Comparison of ENCODE assay signal across 8 cellular contexts in the genomic region with DNA sequence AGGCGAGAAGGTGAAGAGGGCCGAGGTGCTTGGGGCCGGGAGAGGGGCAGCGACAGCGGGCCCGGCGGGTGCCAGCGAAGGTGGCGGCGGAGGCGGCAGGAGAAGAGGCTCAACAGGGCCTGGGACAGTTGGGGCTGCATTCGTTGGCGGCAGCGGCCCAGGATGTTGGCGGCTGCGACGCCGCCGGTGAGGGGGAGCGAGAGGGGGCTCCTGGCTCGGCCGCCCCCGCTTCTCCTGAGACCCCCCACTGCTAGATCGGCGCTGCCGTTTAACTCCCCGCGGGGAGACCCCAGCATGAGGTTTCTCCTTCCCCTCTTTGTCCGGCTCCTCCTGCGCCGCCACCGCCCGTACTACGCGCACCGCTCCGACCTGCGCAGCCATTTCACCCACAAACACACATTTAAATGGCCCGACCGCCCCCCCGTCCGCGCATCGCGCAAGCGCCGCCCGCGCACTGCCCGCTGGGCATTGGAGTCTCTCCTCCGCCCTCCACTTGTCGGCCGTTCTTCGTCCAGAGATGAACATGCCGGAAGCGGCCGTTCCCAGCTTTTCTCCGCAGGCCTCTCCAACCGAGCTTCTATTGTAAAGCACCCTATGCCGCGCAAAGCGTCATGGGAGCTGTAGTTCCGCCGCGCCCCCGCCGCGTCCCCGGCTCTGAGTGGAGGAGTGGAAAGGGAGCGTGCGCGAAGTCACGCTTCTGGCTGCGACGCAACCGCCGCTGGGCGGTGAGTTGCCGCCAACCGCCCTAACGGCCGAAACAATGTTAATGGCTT. TPM values are rescaled to one million over a fixed set of nuclear protein-coding genes. Genes with fewer than 3 reads are reported as not detected.
DNase-seq lines count a peak whose midpoint lies in the region; ATAC-seq, FAIRE-seq and TF ChIP-seq lines count a peak whose summit lies in the region.

RSBN1 (minus strand) TSS at position 589 of the 773 bp plus-strand sequence; CDS start at position 525, 64 bp downstream.

- no peaks in the 10 kb centered on the region for H3K27me3 ChIP-seq in OCI-LY3 (ENCODE audit: low read depth, low read length)

- ATAC-seq in GM21515 (IDR thresholded peaks at IDR 0.05; ENCODE audit: unreplicated experiment) = peak; percentile 91

- peaks cover 9% of the 10 kb centered on the region for H3K27me3 Mint-ChIP-seq in endothelial cell (ENCODE audit: unreplicated experiment)

- no peaks in the 10 kb centered on the region for H3K9me3 Mint-ChIP-seq in endothelial cell (ENCODE audit: unreplicated experiment)

- peak; percentile 65 for DNase-seq in D721Med (ENCODE audit: insufficient read length, low spot score)
- DNase-seq in HuH-7 (ENCODE audit: low spot score) = peak; percentile 85
- DNase-seq in activated CD8-positive, alpha-beta memory T cell treated with anti-CD3 and anti-CD28 coated beads, Interleukin-2, amount 50 U/mL, for 48 hours = peak; percentile 97
- peak; percentile 97 for DNase-seq in endothelial cell (ENCODE audit: low spot score)
- peak; percentile 100 for DNase-seq in midbrain (lab: John Stamatoyannopoulos, UW)
- DNase-seq in stimulated activated CD8-positive, alpha-beta memory T cell treated with anti-CD3 and anti-CD28 coated beads, Interleukin-2, amount 100 ng/mL, for 1 hour (ENCODE audit: low read depth in 2 of 2) = peak; percentile 95

- no peak for TF ChIP-seq CTCF in D721Med (IDR thresholded peaks at IDR 0.05; ENCODE audit: insufficient read depth, missing control alignments)
- TF ChIP-seq CTCF in OCI-LY3 (IDR thresholded peaks at IDR 0.05; ENCODE audit: low read depth, low read length) = no peak
- no peak for TF ChIP-seq CTCF in endothelial cell (IDR thresholded peaks at IDR 0.05; ENCODE audit: unreplicated experiment)

- H3K4me3 Mint-ChIP-seq in endothelial cell (ENCODE audit: unreplicated experiment) = peak within 1 kb of the TSS; percentile 100

- peaks cover 6% of the 10 kb centered on the region for H3K4me1 Mint-ChIP-seq in endothelial cell (ENCODE audit: unreplicated experiment)

- peak within 1 kb of the TSS; percentile 87 for H3K4me2 ChIP-seq in OCI-LY3 (ENCODE audit: low read length)

- peaks cover 8% of the 10 kb centered on the region for H3K36me3 ChIP-seq in OCI-LY3 (replicated peaks; ENCODE audit: low read depth, low read length)

- FAIRE-seq in D721Med (lab: Jason Lieb, UNC) = no peak

- peak within 1 kb of the TSS; percentile 92 for H3K9ac ChIP-seq in OCI-LY3 (ENCODE audit: low read length)

- peaks cover 6% of the 10 kb centered on the region for H3K36me3 Mint-ChIP-seq in endothelial cell (ENCODE audit: low read depth, unreplicated experiment)

- H3K9me3 ChIP-seq in OCI-LY3 (ENCODE audit: insufficient read depth, low read length) = no peaks in the 10 kb centered on the region

- H3K4me1 ChIP-seq in OCI-LY3 (ENCODE audit: low read length) = peaks cover 18% of the 10 kb centered on the region

- H3K4me3 ChIP-seq in OCI-LY3 (ENCODE audit: low read length) = peak within 1 kb of the TSS; percentile 99

- H3K27ac Mint-ChIP-seq in endothelial cell (ENCODE audit: unreplicated experiment) = peak within 1 kb of the TSS; percentile 97

- peak within 1 kb of the TSS; percentile 83 for H3K27ac ChIP-seq in OCI-LY3 (ENCODE audit: low read length)

- H4K20me1 ChIP-seq in OCI-LY3 (ENCODE audit: insufficient read depth, low read length) = peaks cover 19% of the 10 kb centered on the region

- peaks cover 48% of the 10 kb centered on the region for H3K79me2 ChIP-seq in OCI-LY3 (ENCODE audit: low read length)

- H2AFZ ChIP-seq in OCI-LY3 (ENCODE audit: low read depth, low read length) = peak within 1 kb of the TSS; percentile 97

RNA-seq across cellular contexts. Expression of gene RSBN1, which starts in this region (rescaled TPM):
- total RNA-seq in endothelial cell (ENCODE audit: unreplicated experiment) = 15.0 TPM

Comparison
In these comparisons a context has a peak if more than half of its experiments do, and no peak if none do; other contexts are left out.
1. Peak in every context shown above with its lines: DNase-seq, ATAC-seq, H3K4me3 ChIP-seq and H3K27ac ChIP-seq.